Comparison of ENCODE assay signal across 1 cellular context in genomic region chr18:50356036-50356945, GRCh38.
TF ChIP-seq lines count a peak whose summit lies in the region.

No MANE protein-coding gene starts in this region.

TF ChIP-seq in HepG2, 621 proteins besides CTCF, POLR2A, EP300 and RAD21 (continued from another document and continues in another):
- no peak for TF ChIP-seq RERE (CRISPR knock-in tag; IDR thresholded peaks at IDR 0.05; ENCODE audit: low read depth)
- no peak for TF ChIP-seq ZBTB7A (CRISPR knock-in tag; IDR thresholded peaks at IDR 0.05)
- 0 out of 2 replicates have a peak, but pooled peaks have one; percentile 25 for TF ChIP-seq FOXK1 (CRISPR knock-in tag; IDR thresholded peaks at IDR 0.05; ENCODE audit: borderline replicate concordance, low read depth)
- TF ChIP-seq ZNF619 (CRISPR knock-in tag; IDR thresholded peaks at IDR 0.05), result no peak
- no peak for TF ChIP-seq RFXANK (CRISPR knock-in tag; IDR thresholded peaks at IDR 0.05)
- no peak for TF ChIP-seq YEATS2 (CRISPR knock-in tag; IDR thresholded peaks at IDR 0.05; ENCODE audit: borderline replicate concordance)
- TF ChIP-seq ZNF34 (CRISPR knock-in tag; IDR thresholded peaks at IDR 0.05; ENCODE audit: borderline replicate concordance), result no peak
- no peak for TF ChIP-seq AKNA (CRISPR knock-in tag; IDR thresholded peaks at IDR 0.05; ENCODE audit: borderline replicate concordance)
- no peak for TF ChIP-seq RFX1 (IDR thresholded peaks at IDR 0.05)
- TF ChIP-seq ZNF451 (CRISPR knock-in tag; IDR thresholded peaks at IDR 0.05), result no peak
- TF ChIP-seq, protein P1, sequence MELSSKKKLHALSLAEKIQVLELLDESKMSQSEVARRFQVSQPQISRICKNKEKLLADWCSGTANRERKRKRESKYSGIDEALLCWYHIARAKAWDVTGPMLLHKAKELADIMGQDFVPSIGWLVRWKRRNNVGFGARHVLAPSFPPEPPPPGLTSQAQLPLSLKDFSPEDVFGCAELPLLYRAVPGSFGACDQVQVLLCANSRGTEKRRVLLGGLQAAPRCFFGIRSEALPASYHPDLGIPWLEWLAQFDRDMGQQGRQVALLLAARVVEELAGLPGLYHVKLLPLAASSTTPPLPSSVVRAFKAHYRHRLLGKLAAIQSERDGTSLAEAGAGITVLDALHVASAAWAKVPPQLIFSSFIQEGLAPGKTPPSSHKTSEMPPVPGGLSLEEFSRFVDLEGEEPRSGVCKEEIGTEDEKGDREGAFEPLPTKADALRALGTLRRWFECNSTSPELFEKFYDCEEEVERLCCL (CRISPR knock-in tag; IDR thresholded peaks at IDR 0.05; ENCODE audit: borderline replicate concordance), result no peak
- no peak for TF ChIP-seq REL (CRISPR knock-in tag; conservative IDR thresholded peaks at IDR 0.05)
- no peak for TF ChIP-seq THAP9 (CRISPR knock-in tag; IDR thresholded peaks at IDR 0.05; ENCODE audit: borderline replicate concordance)
- TF ChIP-seq MTA1 (CRISPR knock-in tag; IDR thresholded peaks at IDR 0.05; ENCODE audit: borderline replicate concordance), result no peak
- TF ChIP-seq SMAD1 (CRISPR knock-in tag; IDR thresholded peaks at IDR 0.05; ENCODE audit: borderline replicate concordance, low read depth), result no peak
- TF ChIP-seq ZNF432 (CRISPR knock-in tag; IDR thresholded peaks at IDR 0.05; ENCODE audit: borderline replicate concordance), result no peak
- no peak for TF ChIP-seq FOXK2 (IDR thresholded peaks at IDR 0.05)
- no peak for TF ChIP-seq CERS6 (CRISPR knock-in tag; IDR thresholded peaks at IDR 0.05)
- no peak for TF ChIP-seq DPF2 (CRISPR knock-in tag; IDR thresholded peaks at IDR 0.05; ENCODE audit: borderline replicate concordance, low read depth)
- TF ChIP-seq NFE2L2 (IDR thresholded peaks at IDR 0.05; ENCODE audit: low read length), result peak; percentile 51; the same call in 1 of the 2 replicates
- TF ChIP-seq NR3C1 (CRISPR knock-in tag; IDR thresholded peaks at IDR 0.05), result no peak
- TF ChIP-seq CHD4 (IDR thresholded peaks at IDR 0.05; ENCODE audit: borderline replicate concordance, low read length), result no peak
- TF ChIP-seq ERF (CRISPR knock-in tag; IDR thresholded peaks at IDR 0.05), result 0 out of 2 replicates have a peak, but pooled peaks have one; percentile 20
- TF ChIP-seq ZNF256 (CRISPR knock-in tag; conservative IDR thresholded peaks at IDR 0.05), result no peak
- TF ChIP-seq SAP130 (CRISPR knock-in tag; IDR thresholded peaks at IDR 0.05; ENCODE audit: low read depth), result peak; percentile 44
- TF ChIP-seq THYN1 (CRISPR knock-in tag; IDR thresholded peaks at IDR 0.05; ENCODE audit: borderline replicate concordance, low read depth), result no peak
- peak; percentile 7; the same call in 1 of the 2 replicates for TF ChIP-seq GATAD2A (CRISPR knock-in tag; IDR thresholded peaks at IDR 0.05)
- TF ChIP-seq MAF1 (CRISPR knock-in tag; IDR thresholded peaks at IDR 0.05; ENCODE audit: borderline replicate concordance), result no peak
- TF ChIP-seq NR2F1 (CRISPR knock-in tag; IDR thresholded peaks at IDR 0.05), result 0 out of 4 replicates have a peak, but pooled peaks of 1 of the 2 experiments have one; percentile 34
- TF ChIP-seq, protein P2, sequence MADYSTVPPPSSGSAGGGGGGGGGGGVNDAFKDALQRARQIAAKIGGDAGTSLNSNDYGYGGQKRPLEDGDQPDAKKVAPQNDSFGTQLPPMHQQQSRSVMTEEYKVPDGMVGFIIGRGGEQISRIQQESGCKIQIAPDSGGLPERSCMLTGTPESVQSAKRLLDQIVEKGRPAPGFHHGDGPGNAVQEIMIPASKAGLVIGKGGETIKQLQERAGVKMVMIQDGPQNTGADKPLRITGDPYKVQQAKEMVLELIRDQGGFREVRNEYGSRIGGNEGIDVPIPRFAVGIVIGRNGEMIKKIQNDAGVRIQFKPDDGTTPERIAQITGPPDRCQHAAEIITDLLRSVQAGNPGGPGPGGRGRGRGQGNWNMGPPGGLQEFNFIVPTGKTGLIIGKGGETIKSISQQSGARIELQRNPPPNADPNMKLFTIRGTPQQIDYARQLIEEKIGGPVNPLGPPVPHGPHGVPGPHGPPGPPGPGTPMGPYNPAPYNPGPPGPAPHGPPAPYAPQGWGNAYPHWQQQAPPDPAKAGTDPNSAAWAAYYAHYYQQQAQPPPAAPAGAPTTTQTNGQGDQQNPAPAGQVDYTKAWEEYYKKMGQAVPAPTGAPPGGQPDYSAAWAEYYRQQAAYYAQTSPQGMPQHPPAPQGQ (CRISPR knock-in tag; IDR thresholded peaks at IDR 0.05; ENCODE audit: borderline replicate concordance), result no peak
- TF ChIP-seq TCF12 (IDR thresholded peaks at IDR 0.05), result no peak
- no peak for TF ChIP-seq TCF12 (CRISPR knock-in tag; IDR thresholded peaks at IDR 0.05)
- no peak for TF ChIP-seq MED8 (CRISPR knock-in tag; IDR thresholded peaks at IDR 0.05; ENCODE audit: insufficient replicate concordance)
- TF ChIP-seq FOSL2 (CRISPR knock-in tag; IDR thresholded peaks at IDR 0.05), result peak; percentile 43; the same call in 1 of the 2 replicates
- TF ChIP-seq MATR3 (CRISPR knock-in tag; IDR thresholded peaks at IDR 0.05), result no peak
- TF ChIP-seq MLXIP (CRISPR knock-in tag; IDR thresholded peaks at IDR 0.05; ENCODE audit: borderline replicate concordance), result no peak
- 0 out of 2 replicates have a peak, but pooled peaks have one; percentile 19 for TF ChIP-seq SIX1 (CRISPR knock-in tag; IDR thresholded peaks at IDR 0.05; ENCODE audit: borderline replicate concordance)
- TF ChIP-seq KLF15 (CRISPR knock-in tag; IDR thresholded peaks at IDR 0.05; ENCODE audit: borderline replicate concordance), result no peak
- TF ChIP-seq, protein P3, sequence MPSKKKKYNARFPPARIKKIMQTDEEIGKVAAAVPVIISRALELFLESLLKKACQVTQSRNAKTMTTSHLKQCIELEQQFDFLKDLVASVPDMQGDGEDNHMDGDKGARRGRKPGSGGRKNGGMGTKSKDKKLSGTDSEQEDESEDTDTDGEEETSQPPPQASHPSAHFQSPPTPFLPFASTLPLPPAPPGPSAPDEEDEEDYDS (CRISPR knock-in tag; IDR thresholded peaks at IDR 0.05), result no peak
